In genomic region chr20:38225900-38226263, GRCh38 we compare ENCODE assay signal across 18 cellular contexts. TPM values are rescaled to one million over a fixed set of nuclear protein-coding genes. Genes with fewer than 3 reads are reported as not detected.
A peak's percentile ranks its signal among the peaks of the same experiment; 100 is the strongest.
DNase-seq lines count a peak whose midpoint lies in the region; ATAC-seq and TF ChIP-seq lines count a peak whose summit lies in the region.
"Had no signal": no experiment of that assay in that cellular context is flagged by ENCODE, and none has a peak within 500 bp of the region (broad histone marks: within the 10 kb centered on the region; RNA-seq: fewer than 3 reads in every experiment).

No MANE protein-coding gene starts in this region.

- DNase-seq in MM.1S (no peak), cardiac fibroblast (ENCODE audit: low read depth in 2 of 2) (peak; percentile 36 to 73), left lobe of liver (ENCODE audit: low spot score) (no peak), tibial artery (peak; percentile 15 to 23), SHP77 treated with DMSO at 0.1 percent for 48 hours (lab: John Stamatoyannopoulos, UW) (no peak), HK-2 (ENCODE audit: unreplicated experiment) (no peak)
- no peak for DNase-seq in activated CD4-positive, alpha-beta T cell treated with anti-CD3 and anti-CD28 coated beads, Interleukin-2, amount 50 U/mL, for 4 hours
- DNase-seq: CD4-positive, CD25-positive, alpha-beta regulatory T cell; DMS79 treated with DMSO at 0.1 percent for 48 hours; KG1; NCI-H1092 treated with DMSO at 0.1 percent for 48 hours; NCI-H226; NCI-H748 treated with DMSO at 0.1 percent for 48 hours; Right ventricle myocardium superior; SK-N-SH had no signal

- intact Hi-C loops in tibial artery (cut with DNase I; ENCODE audit: low total_unique reads) = no loop called here

- no peaks in the 10 kb centered on the region for H3K79me2 ChIP-seq in MM.1S (ENCODE audit: low read length)

- H3K4me3 ChIP-seq in MM.1S (ENCODE audit: low read length) = no peak overlapping the region
- H3K4me3 ChIP-seq in cardiac fibroblast (replicated peaks in 1 of 2; ENCODE audit: low read depth in 2 of 2, low read length in 2 of 2) = no peak overlapping the region
- no peak overlapping the region for H3K4me3 ChIP-seq in tibial artery
- H3K4me3 ChIP-seq: A549 had no signal

- H3K27ac ChIP-seq in MM.1S (ENCODE audit: low read length) (peak overlapping the region; percentile 25; the same call in 1 of the 2 replicates), tibial artery (no peak overlapping the region)

- TF ChIP-seq CTCF in MM.1S (IDR thresholded peaks at IDR 0.05; ENCODE audit: low read length) (no peak), cardiac fibroblast (IDR thresholded peaks at IDR 0.05; ENCODE audit: low read depth, low read length) (no peak), tibial artery (IDR thresholded peaks at IDR 0.05) (no peak)

- H3K9ac ChIP-seq in MM.1S (ENCODE audit: low read length) = no peak overlapping the region
- H3K9ac ChIP-seq: SK-N-SH had no signal

- H3K27me3 ChIP-seq in MM.1S (replicated peaks; ENCODE audit: insufficient read depth, low read length) (no peaks in the 10 kb centered on the region), tibial artery (no peaks in the 10 kb centered on the region)

- peak overlapping the region; percentile 36; the same call in 1 of the 2 replicates for H3K4me2 ChIP-seq in MM.1S (ENCODE audit: low read depth, low read length)
- H3K4me2 ChIP-seq: A549, SK-N-SH had no signal

- H3K4me1 ChIP-seq in MM.1S (ENCODE audit: low read length) (peaks cover 24% of the 10 kb centered on the region), tibial artery (peaks cover 0 to 4% (median under 1%) of the 10 kb centered on the region in 4 donors)

- H2AFZ ChIP-seq in MM.1S (ENCODE audit: low read length) = no peak overlapping the region

- peaks cover 10% of the 10 kb centered on the region; the same call in 1 of the 2 replicates for H3F3A ChIP-seq in MM.1S (ENCODE audit: insufficient read depth, low read length)

- no peaks in the 10 kb centered on the region for H3K9me3 ChIP-seq in MM.1S (replicated peaks; ENCODE audit: insufficient read depth, low read length)
- no peaks in the 10 kb centered on the region for H3K9me3 ChIP-seq in tibial artery
- H3K9me3 ChIP-seq: A549, SK-N-SH had no signal

- H3K36me3 ChIP-seq in MM.1S (replicated peaks; ENCODE audit: insufficient read depth, low read length) = no peaks in the 10 kb centered on the region
- peaks cover 0 to 8% (median 6%) of the 10 kb centered on the region in 3 donors for H3K36me3 ChIP-seq in tibial artery

- no peaks in the 10 kb centered on the region for H3K9me2 ChIP-seq in MM.1S (replicated peaks; ENCODE audit: insufficient read depth, low read length)
- H3K9me2 ChIP-seq: SK-N-SH had no signal

- H4K20me1 ChIP-seq in MM.1S (ENCODE audit: insufficient read depth, low read length) = no peaks in the 10 kb centered on the region

- ATAC-seq in left lobe of liver = peak; percentile 12
- ATAC-seq: A549 had no signal

RNA-seq across cellular contexts. Expression of gene KIAA1755, which starts 34.7 kb away (rescaled TPM):
- 2.7 TPM for total RNA-seq in left lobe of liver
- total RNA-seq: CD4-positive, CD25-positive, alpha-beta regulatory T cell; H1; OCI-LY7 had no signal

Comparison
In these comparisons a context has a peak if more than half of its experiments do, and no peak if none do; other contexts are left out.
1. DNase-seq: peak in cardiac fibroblast (2 of 2) and tibial artery (2 of 2); none in MM.1S (single experiment), left lobe of liver (single experiment), SHP77 treated with DMSO at 0.1 percent for 48 hours (single experiment), HK-2 (single experiment) and activated CD4-positive, alpha-beta T cell treated with anti-CD3 and anti-CD28 coated beads, Interleukin-2, amount 50 U/mL, for 4 hours (0 of 2).